Comparison of ENCODE assay signal across 1 cellular context in the genomic region with DNA sequence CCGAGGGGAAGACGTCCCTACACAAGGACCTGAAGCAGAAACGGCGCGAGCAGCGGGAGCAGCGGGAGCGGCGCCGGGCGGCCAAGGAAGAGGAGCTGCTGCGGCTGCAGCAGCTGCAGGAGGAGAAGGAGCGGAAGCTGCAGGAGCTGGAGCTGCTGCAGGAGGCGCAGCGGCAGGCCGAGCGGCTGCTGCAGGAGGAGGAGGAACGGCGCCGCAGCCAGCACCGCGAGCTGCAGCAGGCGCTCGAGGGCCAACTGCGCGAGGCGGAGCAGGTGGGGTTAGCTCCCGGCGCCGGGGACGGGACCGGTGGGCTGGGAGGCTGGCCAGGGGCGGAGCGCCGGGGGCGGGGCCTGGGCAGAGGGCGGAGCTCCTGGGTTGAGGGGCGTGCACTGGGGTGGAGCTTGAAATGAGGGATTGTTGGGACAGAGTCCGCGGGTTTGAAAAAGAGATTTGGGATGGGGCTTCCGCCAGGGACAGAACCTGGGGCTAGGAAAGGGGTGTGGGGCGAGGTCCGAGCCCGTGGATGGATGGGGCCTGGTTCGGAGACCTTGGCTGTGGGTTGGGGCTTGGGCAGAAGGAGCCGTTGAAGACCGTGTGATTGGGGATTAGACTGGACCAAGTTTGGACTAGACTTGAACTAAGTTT.
TF ChIP-seq lines count a peak whose summit lies in the region.

No MANE protein-coding gene starts in this region.

TF ChIP-seq in WTC11, 78 proteins besides CTCF, POLR2A, EP300 and RAD21 (continued from another document):
- TF ChIP-seq AR (CRISPR knock-in tag; IDR thresholded peaks at IDR 0.05): no peak
- TF ChIP-seq, protein P1, sequence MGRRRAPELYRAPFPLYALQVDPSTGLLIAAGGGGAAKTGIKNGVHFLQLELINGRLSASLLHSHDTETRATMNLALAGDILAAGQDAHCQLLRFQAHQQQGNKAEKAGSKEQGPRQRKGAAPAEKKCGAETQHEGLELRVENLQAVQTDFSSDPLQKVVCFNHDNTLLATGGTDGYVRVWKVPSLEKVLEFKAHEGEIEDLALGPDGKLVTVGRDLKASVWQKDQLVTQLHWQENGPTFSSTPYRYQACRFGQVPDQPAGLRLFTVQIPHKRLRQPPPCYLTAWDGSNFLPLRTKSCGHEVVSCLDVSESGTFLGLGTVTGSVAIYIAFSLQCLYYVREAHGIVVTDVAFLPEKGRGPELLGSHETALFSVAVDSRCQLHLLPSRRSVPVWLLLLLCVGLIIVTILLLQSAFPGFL (CRISPR knock-in tag; IDR thresholded peaks at IDR 0.05; ENCODE audit: borderline replicate concordance): no peak
